In genomic region chr12:54304187-54304810, GRCh38 we compare ENCODE assay signal across 9 cellular contexts. TPM values are rescaled to one million over a fixed set of nuclear protein-coding genes. Genes with fewer than 3 reads are reported as not detected.
A peak's percentile ranks its signal among the peaks of the same experiment; 100 is the strongest.
DNase-seq lines count a peak whose midpoint lies in the region; ATAC-seq, FAIRE-seq and TF ChIP-seq lines count a peak whose summit lies in the region.
"Had no signal": no experiment of that assay in that cellular context is flagged by ENCODE, and none has a peak within 500 bp of the region (broad histone marks: within the 10 kb centered on the region; RNA-seq: fewer than 3 reads in every experiment).

No MANE protein-coding gene starts in this region.

- POLR2A ChIA-PET in HepG2 (lab: Yijun Ruan, JAX) = interaction anchor here (1.0 to 1.4 kb wide), 4 partner anchors 10 to 24 kb away, joined by 6 to 10 read pairs (median 8); partner anchors contain the start of genes CBX5, COPZ1 and HNRNPA1

- peaks cover 2% of the 10 kb centered on the region for H3K79me2 ChIP-seq in HepG2 (ENCODE audit: insufficient read depth, low read length)

- DNase-seq in Ammon's horn (ENCODE audit: low spot score) (peak; percentile 15), astrocyte of the hippocampus (ENCODE audit: low read depth, low spot score) (peak; percentile 51), HepG2 (ENCODE audit: low spot score) (peak; percentile 85), NCI-H1105 treated with DMSO at 0.1 percent for 48 hours (lab: John Stamatoyannopoulos, UW) (no peak), NCI-H2196 (lab: John Stamatoyannopoulos, UW; ENCODE audit: unreplicated experiment) (no peak)

- H3K4me2 ChIP-seq in HepG2 (ENCODE audit: low read depth, low read length) = peak overlapping the region; percentile 63

- peak; percentile 37 to 79; a peak in 3 of 4 replicates for TF ChIP-seq EP300 in HepG2 (IDR thresholded peaks at IDR 0.05; ENCODE audit: low read depth in 2 of 2, low read length in 2 of 2)
- TF ChIP-seq EP300 in HepG2 (CRISPR knock-in tag; IDR thresholded peaks at IDR 0.05; ENCODE audit: borderline replicate concordance) = peak; percentile 21; the same call in 1 of the 2 replicates

- peak; percentile 91 for FAIRE-seq in HepG2 (lab: Jason Lieb, UNC)
- FAIRE-seq: TTC549 had no signal

- H3K9me3 ChIP-seq in KOPT-K1 (ENCODE audit: insufficient read depth, low read length, poor library complexity, severe bottlenecking) (no peaks in the 10 kb centered on the region), HepG2 (ENCODE audit: low read length) (no peaks in the 10 kb centered on the region)

- no TSS peak for BruUV-seq in HepG2 (replicated peaks; lab: Mats Ljungman, UMichigan)

- peak overlapping the region; percentile 19 for H3K9ac ChIP-seq in HepG2 (ENCODE audit: insufficient read depth, low read depth, low read length)

- ATAC-seq in HepG2 = peak; percentile 74
- ATAC-seq in HG03135 (IDR thresholded peaks at IDR 0.05; ENCODE audit: unreplicated experiment) = no peak
- no peak for ATAC-seq in HG02981 (IDR thresholded peaks at IDR 0.05; ENCODE audit: unreplicated experiment)

- no peak for TF ChIP-seq POLR2A in HepG2 (IDR thresholded peaks at IDR 0.05; ENCODE audit: insufficient read depth in 1 of 2, low read depth in 2 of 2, low read length in 2 of 2)

- H4K20me1 ChIP-seq in HepG2 (ENCODE audit: insufficient read depth, low read length) = no peaks in the 10 kb centered on the region

- H3K27me3 ChIP-seq in HepG2 (ENCODE audit: control insufficient read depth in 1 of 2, insufficient read depth in 2 of 2, low read length in 2 of 2) = no peaks in the 10 kb centered on the region

- H3K27ac ChIP-seq in KOPT-K1 (ENCODE audit: low read depth, low read length, poor library complexity, severe bottlenecking) (peak overlapping the region; percentile 86), HepG2 (ENCODE audit: extremely low read length, insufficient read depth, low read length) (no peak overlapping the region)

- in situ Hi-C loops in HepG2 (cut with HindIII; ENCODE audit: extremely low pct_ligation_motif_present, low pct_unique_long_range_greater_than_20kb) = no loop called here

- CTCF ChIA-PET in HepG2 (lab: Yijun Ruan, JAX; ENCODE audit: low intra/inter-chr PET ratio, low total read pairs) = no interaction called here

- H3K36me3 ChIP-seq in KOPT-K1 (ENCODE audit: insufficient read depth, low read length) = no peaks in the 10 kb centered on the region
- no peaks in the 10 kb centered on the region for H3K36me3 ChIP-seq in HepG2 (replicated peaks in 1 of 2; ENCODE audit: control insufficient read depth in 1 of 2, insufficient read depth in 2 of 2, low read length in 2 of 2)

- no peak overlapping the region for H2AFZ ChIP-seq in HepG2 (ENCODE audit: low read length)

- 13% methylated on average over 10 of the region's 12 CpGs for WGBS in HepG2 (ENCODE audit: low lambda C conversion rate)

- peaks cover 73% of the 10 kb centered on the region for H3K4me1 ChIP-seq in HepG2 (ENCODE audit: insufficient read depth, low read length)

- TF ChIP-seq CTCF in HepG2 (CRISPR knock-in tag; IDR thresholded peaks at IDR 0.05) = peak; percentile 22; the same call in 1 of the 2 replicates

- TF ChIP-seq RAD21 in HepG2 (CRISPR knock-in tag; IDR thresholded peaks at IDR 0.05) = no peak

- intact Hi-C loops in HepG2 (cut with micrococcal nuclease; ENCODE audit: unreplicated experiment) = no loop called here

- peak overlapping the region in 2 of 3 experiments; percentile 17 to 35; a peak in 2 of 6 replicates for H3K4me3 ChIP-seq in HepG2 (replicated peaks in 1 of 3; ENCODE audit: insufficient read depth in 1 of 3, low read depth in 2 of 3, low read length in 3 of 3)

RNA-seq across cellular contexts. Expression of gene NFE2, which starts 3.5 kb away (rescaled TPM):
- 7.8 and 8.5 TPM in 2 replicates for total RNA-seq in HepG2 (2016; rRNA removed; fragmentation: Illumina TruSeq; extraction: Trizol)
- total RNA-seq in HepG2 (2016; cell fraction: cytosol; rRNA removed; fragmentation: Illumina TruSeq; extraction: Trizol; ENCODE audit: low read depth) = 2.9 and 3.4 TPM in 2 replicates
- total RNA-seq in HepG2 (2016; cell fraction: insoluble cytoplasmic fraction; rRNA removed; fragmentation: Illumina TruSeq; extraction: Trizol) = 7.5 and 8.1 TPM in 2 replicates
- 6.2 and 6.6 TPM in 2 replicates for total RNA-seq in HepG2 (2016; cell fraction: membrane; rRNA removed; fragmentation: Illumina TruSeq; extraction: Trizol)
- 5.7 and 6.3 TPM in 2 replicates for total RNA-seq in HepG2 (2016; cell fraction: nucleus; rRNA removed; fragmentation: Illumina TruSeq; extraction: Trizol)
- polyA plus RNA-seq in HepG2 (2011; rRNA removed) = 4.1 and 4.5 TPM in 2 replicates
- polyA plus RNA-seq in HepG2 (2011; cell fraction: cytosol; rRNA removed) = 2.5 and 3.0 TPM in 2 replicates
- polyA plus RNA-seq in HepG2 (2011; cell fraction: nucleus; rRNA removed) = 3.5 and 3.8 TPM in 2 replicates
- 1.3 and 1.8 TPM in 2 replicates for polyA plus RNA-seq in HepG2 (2012)
- 1.9 and 3.1 TPM in 2 replicates for polyA plus RNA-seq in HepG2 (2016; cell fraction: cytosol; fragmentation: Illumina TruSeq; extraction: Trizol; ENCODE audit: low read depth)
- polyA plus RNA-seq in HepG2 (2016; cell fraction: insoluble cytoplasmic fraction; fragmentation: Illumina TruSeq; extraction: Trizol; ENCODE audit: low read depth) = 10.3 and 10.9 TPM in 2 replicates
- 3.7 and 4.5 TPM in 2 replicates for polyA plus RNA-seq in HepG2 (2016; cell fraction: membrane; fragmentation: Illumina TruSeq; extraction: Trizol; ENCODE audit: low read depth)
- polyA plus RNA-seq in HepG2 (2016; cell fraction: nucleus; fragmentation: Illumina TruSeq; extraction: Trizol; ENCODE audit: insufficient read depth, low read depth) = 11.6 and 14.3 TPM in 2 replicates
- 1.7 and 3.8 TPM in 2 replicates for polyA minus RNA-seq in HepG2 (2011; rRNA and poly(A)+ RNA removed; ENCODE audit: low replicate concordance)
- polyA minus RNA-seq in HepG2 (2011; cell fraction: cytosol; rRNA and poly(A)+ RNA removed) = 0.49 and 2.3 TPM in 2 replicates
- polyA minus RNA-seq in HepG2 (2011; cell fraction: nucleus; rRNA and poly(A)+ RNA removed) = 1.0 and 1.7 TPM in 2 replicates

RNA-seq across cellular contexts. Expression of gene COPZ1, which starts 20.6 kb away (rescaled TPM):
- total RNA-seq in HepG2 (2016; rRNA removed; fragmentation: Illumina TruSeq; extraction: Trizol) = 125 and 201 TPM in 2 replicates
- 20.4 and 22.6 TPM in 2 replicates for total RNA-seq in HepG2 (2016; cell fraction: cytosol; rRNA removed; fragmentation: Illumina TruSeq; extraction: Trizol; ENCODE audit: low read depth)
- total RNA-seq in HepG2 (2016; cell fraction: insoluble cytoplasmic fraction; rRNA removed; fragmentation: Illumina TruSeq; extraction: Trizol) = 123 and 217 TPM in 2 replicates
- 45.5 and 48.0 TPM in 2 replicates for total RNA-seq in HepG2 (2016; cell fraction: membrane; rRNA removed; fragmentation: Illumina TruSeq; extraction: Trizol)
- total RNA-seq in HepG2 (2016; cell fraction: nucleus; rRNA removed; fragmentation: Illumina TruSeq; extraction: Trizol) = 42.3 and 53.2 TPM in 2 replicates
- polyA plus RNA-seq in HepG2 (2011; rRNA removed) = 134 and 184 TPM in 2 replicates
- 121 and 141 TPM in 2 replicates for polyA plus RNA-seq in HepG2 (2011; cell fraction: cytosol; rRNA removed)
- 41.8 and 48.0 TPM in 2 replicates for polyA plus RNA-seq in HepG2 (2011; cell fraction: nucleus; rRNA removed)
- 118 and 217 TPM in 2 replicates for polyA plus RNA-seq in HepG2 (2012)
- polyA plus RNA-seq in HepG2 (2016; cell fraction: cytosol; fragmentation: Illumina TruSeq; extraction: Trizol; ENCODE audit: low read depth) = 37.1 and 37.6 TPM in 2 replicates
- polyA plus RNA-seq in HepG2 (2016; cell fraction: insoluble cytoplasmic fraction; fragmentation: Illumina TruSeq; extraction: Trizol; ENCODE audit: low read depth) = 312 and 355 TPM in 2 replicates
- polyA plus RNA-seq in HepG2 (2016; cell fraction: membrane; fragmentation: Illumina TruSeq; extraction: Trizol; ENCODE audit: low read depth) = 61.8 and 63.8 TPM in 2 replicates
- polyA plus RNA-seq in HepG2 (2016; cell fraction: nucleus; fragmentation: Illumina TruSeq; extraction: Trizol; ENCODE audit: insufficient read depth, low read depth) = 112 and 113 TPM in 2 replicates
- 102 and 206 TPM in 2 replicates for polyA minus RNA-seq in HepG2 (2011; rRNA and poly(A)+ RNA removed; ENCODE audit: low replicate concordance)
- 105 and 134 TPM in 2 replicates for polyA minus RNA-seq in HepG2 (2011; cell fraction: cytosol; rRNA and poly(A)+ RNA removed)
- polyA minus RNA-seq in HepG2 (2011; cell fraction: nucleus; rRNA and poly(A)+ RNA removed) = 37.2 and 53.7 TPM in 2 replicates

RNA-seq across cellular contexts. Expression of gene HNRNPA1, which starts 23.8 kb away (rescaled TPM):
- 1,820 and 2,673 TPM in 2 replicates for total RNA-seq in HepG2 (2016; rRNA removed; fragmentation: Illumina TruSeq; extraction: Trizol)
- 661 and 834 TPM in 2 replicates for total RNA-seq in HepG2 (2016; cell fraction: cytosol; rRNA removed; fragmentation: Illumina TruSeq; extraction: Trizol; ENCODE audit: low read depth)
- total RNA-seq in HepG2 (2016; cell fraction: insoluble cytoplasmic fraction; rRNA removed; fragmentation: Illumina TruSeq; extraction: Trizol) = 1,900 and 2,565 TPM in 2 replicates
- 1,646 and 2,012 TPM in 2 replicates for total RNA-seq in HepG2 (2016; cell fraction: membrane; rRNA removed; fragmentation: Illumina TruSeq; extraction: Trizol)
- total RNA-seq in HepG2 (2016; cell fraction: nucleus; rRNA removed; fragmentation: Illumina TruSeq; extraction: Trizol) = 924 and 962 TPM in 2 replicates
- polyA plus RNA-seq in HepG2 (2011; rRNA removed) = 480 and 535 TPM in 2 replicates
- polyA plus RNA-seq in HepG2 (2011; cell fraction: cytosol; rRNA removed) = 613 and 623 TPM in 2 replicates
- 402 and 463 TPM in 2 replicates for polyA plus RNA-seq in HepG2 (2011; cell fraction: nucleus; rRNA removed)
- 1,081 and 1,908 TPM in 2 replicates for polyA plus RNA-seq in HepG2 (2012)
- 1,228 and 1,423 TPM in 2 replicates for polyA plus RNA-seq in HepG2 (2016; cell fraction: cytosol; fragmentation: Illumina TruSeq; extraction: Trizol; ENCODE audit: low read depth)
- polyA plus RNA-seq in HepG2 (2016; cell fraction: insoluble cytoplasmic fraction; fragmentation: Illumina TruSeq; extraction: Trizol; ENCODE audit: low read depth) = 4,120 and 4,455 TPM in 2 replicates
- polyA plus RNA-seq in HepG2 (2016; cell fraction: membrane; fragmentation: Illumina TruSeq; extraction: Trizol; ENCODE audit: low read depth) = 2,490 and 3,014 TPM in 2 replicates
- polyA plus RNA-seq in HepG2 (2016; cell fraction: nucleus; fragmentation: Illumina TruSeq; extraction: Trizol; ENCODE audit: insufficient read depth, low read depth) = 1,903 and 1,961 TPM in 2 replicates
- polyA minus RNA-seq in HepG2 (2011; rRNA and poly(A)+ RNA removed; ENCODE audit: low replicate concordance) = 314 and 476 TPM in 2 replicates
- polyA minus RNA-seq in HepG2 (2011; cell fraction: cytosol; rRNA and poly(A)+ RNA removed) = 569 and 577 TPM in 2 replicates
- polyA minus RNA-seq in HepG2 (2011; cell fraction: nucleus; rRNA and poly(A)+ RNA removed) = 681 and 757 TPM in 2 replicates

RNA-seq across cellular contexts. Expression of gene CBX5, which starts 24.4 kb away (rescaled TPM):
- total RNA-seq in HepG2 (2016; rRNA removed; fragmentation: Illumina TruSeq; extraction: Trizol) = 22.2 and 45.4 TPM in 2 replicates
- 3.0 TPM in 2 replicates for total RNA-seq in HepG2 (2016; cell fraction: cytosol; rRNA removed; fragmentation: Illumina TruSeq; extraction: Trizol; ENCODE audit: low read depth)
- total RNA-seq in HepG2 (2016; cell fraction: insoluble cytoplasmic fraction; rRNA removed; fragmentation: Illumina TruSeq; extraction: Trizol) = 20.1 and 44.7 TPM in 2 replicates
- total RNA-seq in HepG2 (2016; cell fraction: membrane; rRNA removed; fragmentation: Illumina TruSeq; extraction: Trizol) = 9.1 and 9.7 TPM in 2 replicates
- 19.3 and 21.1 TPM in 2 replicates for total RNA-seq in HepG2 (2016; cell fraction: nucleus; rRNA removed; fragmentation: Illumina TruSeq; extraction: Trizol)
- polyA plus RNA-seq in HepG2 (2011; rRNA removed) = 10.5 and 16.0 TPM in 2 replicates
- 6.7 and 8.9 TPM in 2 replicates for polyA plus RNA-seq in HepG2 (2011; cell fraction: cytosol; rRNA removed)
- 5.7 and 6.4 TPM in 2 replicates for polyA plus RNA-seq in HepG2 (2011; cell fraction: nucleus; rRNA removed)
- polyA plus RNA-seq in HepG2 (2012) = 8.5 and 12.6 TPM in 2 replicates
- polyA plus RNA-seq in HepG2 (2016; cell fraction: cytosol; fragmentation: Illumina TruSeq; extraction: Trizol; ENCODE audit: low read depth) = 5.0 and 5.3 TPM in 2 replicates
- polyA plus RNA-seq in HepG2 (2016; cell fraction: insoluble cytoplasmic fraction; fragmentation: Illumina TruSeq; extraction: Trizol; ENCODE audit: low read depth) = 32.3 and 33.7 TPM in 2 replicates
- polyA plus RNA-seq in HepG2 (2016; cell fraction: membrane; fragmentation: Illumina TruSeq; extraction: Trizol; ENCODE audit: low read depth) = 6.0 and 6.2 TPM in 2 replicates
- 17.7 and 19.9 TPM in 2 replicates for polyA plus RNA-seq in HepG2 (2016; cell fraction: nucleus; fragmentation: Illumina TruSeq; extraction: Trizol; ENCODE audit: insufficient read depth, low read depth)
- polyA minus RNA-seq in HepG2 (2011; rRNA and poly(A)+ RNA removed; ENCODE audit: low replicate concordance) = 23.7 and 77.0 TPM in 2 replicates
- polyA minus RNA-seq in HepG2 (2011; cell fraction: cytosol; rRNA and poly(A)+ RNA removed) = 20.8 and 23.0 TPM in 2 replicates
- 16.2 and 18.3 TPM in 2 replicates for polyA minus RNA-seq in HepG2 (2011; cell fraction: nucleus; rRNA and poly(A)+ RNA removed)

RNA-seq across cellular contexts. Expression of gene GPR84, which starts 60.0 kb away (rescaled TPM):
- not detected in 2 replicates for total RNA-seq in HepG2 (2016; rRNA removed; fragmentation: Illumina TruSeq; extraction: Trizol)
- total RNA-seq in HepG2 (2016; cell fraction: cytosol; rRNA removed; fragmentation: Illumina TruSeq; extraction: Trizol; ENCODE audit: low read depth) = not detected in 2 replicates
- total RNA-seq in HepG2 (2016; cell fraction: insoluble cytoplasmic fraction; rRNA removed; fragmentation: Illumina TruSeq; extraction: Trizol) = not detected in 2 replicates
- total RNA-seq in HepG2 (2016; cell fraction: membrane; rRNA removed; fragmentation: Illumina TruSeq; extraction: Trizol) = not detected in 2 replicates
- not detected in 2 replicates for total RNA-seq in HepG2 (2016; cell fraction: nucleus; rRNA removed; fragmentation: Illumina TruSeq; extraction: Trizol)
- not detected in 2 replicates for polyA plus RNA-seq in HepG2 (2011; rRNA removed)
- not detected in 2 replicates for polyA plus RNA-seq in HepG2 (2011; cell fraction: cytosol; rRNA removed)
- polyA plus RNA-seq in HepG2 (2011; cell fraction: nucleus; rRNA removed) = not detected in 2 replicates
- polyA plus RNA-seq in HepG2 (2012) = not detected in 2 replicates
- not detected in 2 replicates for polyA plus RNA-seq in HepG2 (2016; cell fraction: cytosol; fragmentation: Illumina TruSeq; extraction: Trizol; ENCODE audit: low read depth)
- polyA plus RNA-seq in HepG2 (2016; cell fraction: insoluble cytoplasmic fraction; fragmentation: Illumina TruSeq; extraction: Trizol; ENCODE audit: low read depth) = not detected in 2 replicates
- polyA plus RNA-seq in HepG2 (2016; cell fraction: membrane; fragmentation: Illumina TruSeq; extraction: Trizol; ENCODE audit: low read depth) = not detected in 2 replicates
- polyA plus RNA-seq in HepG2 (2016; cell fraction: nucleus; fragmentation: Illumina TruSeq; extraction: Trizol; ENCODE audit: insufficient read depth, low read depth) = not detected in 2 replicates
- polyA minus RNA-seq in HepG2 (2011; rRNA and poly(A)+ RNA removed; ENCODE audit: low replicate concordance) = not detected in 2 replicates
- not detected in 2 replicates for polyA minus RNA-seq in HepG2 (2011; cell fraction: cytosol; rRNA and poly(A)+ RNA removed)
- not detected in 2 replicates for polyA minus RNA-seq in HepG2 (2011; cell fraction: nucleus; rRNA and poly(A)+ RNA removed)

Comparison
In these comparisons a context has a peak if more than half of its experiments do, and no peak if none do; other contexts are left out.
1. DNase-seq: peak in Ammon's horn (single experiment), astrocyte of the hippocampus (single experiment) and HepG2 (single experiment); none in NCI-H1105 treated with DMSO at 0.1 percent for 48 hours (single experiment) and NCI-H2196 (single experiment).